Comparison of ENCODE assay signal across 10 cellular contexts in genomic region chr3:42033741-42034140, GRCh38. TPM values are rescaled to one million over a fixed set of nuclear protein-coding genes. Genes with fewer than 3 reads are reported as not detected.
DNase-seq lines count a peak whose midpoint lies in the region; ATAC-seq, FAIRE-seq and TF ChIP-seq lines count a peak whose summit lies in the region.
"Had no signal": no experiment of that assay in that cellular context is flagged by ENCODE, and none has a peak within 500 bp of the region (broad histone marks: within the 10 kb centered on the region; RNA-seq: fewer than 3 reads in every experiment).

No MANE protein-coding gene starts in this region.

- WGBS in gastroesophageal sphincter (ENCODE audit: low coverage in 1 of 2), 2 donors = 63 to 90% methylated on average over 1 to 2 of the region's 2 CpGs
- WGBS in psoas muscle, 3 donors = 87 to 93% (median 90%) methylated on average over 2 of the region's 2 CpGs

- CTCF ChIA-PET in RWPE1 (lab: Yijun Ruan, JAX) = no interaction called here

- H3K4me3 ChIP-seq in gastroesophageal sphincter (no peak overlapping the region), psoas muscle (no peak overlapping the region)

- H3K27ac ChIP-seq in RWPE1 (peak overlapping the region; percentile 87), gastroesophageal sphincter (peak overlapping the region in 3 of 4 donors; percentile 75 to 87 (median 84)), psoas muscle (peak overlapping the region; percentile 92)

- ATAC-seq in gastroesophageal sphincter (no peak), psoas muscle (no peak), GM19467 (IDR thresholded peaks at IDR 0.05; ENCODE audit: unreplicated experiment) (no peak)
- ATAC-seq: CD8-positive, alpha-beta T cell had no signal

- H3K9me3 ChIP-seq in gastroesophageal sphincter (no peaks in the 10 kb centered on the region), psoas muscle (no peaks in the 10 kb centered on the region)

- intact Hi-C loops in psoas muscle (cut with DNase I) = no loop called here

- DNase-seq in AG20443 (ENCODE audit: low spot score) (peak; percentile 41), RWPE1 (ENCODE audit: low spot score) (no peak), psoas muscle (no peak), GM19239 (ENCODE audit: insufficient read length, low spot score) (no peak), NCI-H187 treated with DMSO at 0.1 percent for 48 hours (lab: John Stamatoyannopoulos, UW) (no peak), GF-D8 (lab: John Stamatoyannopoulos, UW) (no peak)
- DNase-seq: CD8-positive, alpha-beta T cell had no signal

- H3K36me3 ChIP-seq in gastroesophageal sphincter (peaks cover 0 to 14% of the 10 kb centered on the region in 2 donors), psoas muscle (ENCODE audit: insufficient read depth in 1 of 2, low read depth in 1 of 2) (peaks cover 0 to 12% of the 10 kb centered on the region in 2 donors)

- H3K27me3 ChIP-seq in gastroesophageal sphincter (no peaks in the 10 kb centered on the region), psoas muscle (ENCODE audit: insufficient read depth in 3 of 3, low read length in 2 of 3) (no peaks in the 10 kb centered on the region)

- peaks cover 9 to 76% (median 52%) of the 10 kb centered on the region in 3 donors for H3K4me1 ChIP-seq in gastroesophageal sphincter
- H3K4me1 ChIP-seq in psoas muscle = peaks cover 74% of the 10 kb centered on the region

- POLR2A ChIA-PET in RWPE1 (lab: Yijun Ruan, JAX; ENCODE audit: low non-redundant PET) = no interaction called here

- TF ChIP-seq EP300 in gastroesophageal sphincter (IDR thresholded peaks at IDR 0.05) = no peak

- TF ChIP-seq POLR2A in gastroesophageal sphincter (IDR thresholded peaks at IDR 0.05) = no peak

- FAIRE-seq in GM19239 (lab: Jason Lieb, UNC) = no peak
- FAIRE-seq: endothelial cell of umbilical vein had no signal

- no peak for TF ChIP-seq CTCF in RWPE1 (conservative IDR thresholded peaks at IDR 0.05; ENCODE audit: low read depth)
- no peak for TF ChIP-seq CTCF in gastroesophageal sphincter (IDR thresholded peaks at IDR 0.05)
- TF ChIP-seq CTCF in psoas muscle (IDR thresholded peaks at IDR 0.05) = no peak

RNA-seq across cellular contexts. Expression of gene TRAK1, which starts 57.4 kb away (rescaled TPM):
- total RNA-seq in gastroesophageal sphincter (10 to 100 TPM; 37.4 to 89.5 (median 53.0) TPM), psoas muscle (100 to 1,000 TPM in 3 of 4 donors, 10 to 100 TPM in 1; 94.8 to 128 (median 120) TPM)
- 10 to 100 TPM; 30.8 to 68.2 (median 45.2) TPM for polyA plus RNA-seq in psoas muscle
